ENCODE assay signal across 8 cellular contexts in the genomic region with DNA sequence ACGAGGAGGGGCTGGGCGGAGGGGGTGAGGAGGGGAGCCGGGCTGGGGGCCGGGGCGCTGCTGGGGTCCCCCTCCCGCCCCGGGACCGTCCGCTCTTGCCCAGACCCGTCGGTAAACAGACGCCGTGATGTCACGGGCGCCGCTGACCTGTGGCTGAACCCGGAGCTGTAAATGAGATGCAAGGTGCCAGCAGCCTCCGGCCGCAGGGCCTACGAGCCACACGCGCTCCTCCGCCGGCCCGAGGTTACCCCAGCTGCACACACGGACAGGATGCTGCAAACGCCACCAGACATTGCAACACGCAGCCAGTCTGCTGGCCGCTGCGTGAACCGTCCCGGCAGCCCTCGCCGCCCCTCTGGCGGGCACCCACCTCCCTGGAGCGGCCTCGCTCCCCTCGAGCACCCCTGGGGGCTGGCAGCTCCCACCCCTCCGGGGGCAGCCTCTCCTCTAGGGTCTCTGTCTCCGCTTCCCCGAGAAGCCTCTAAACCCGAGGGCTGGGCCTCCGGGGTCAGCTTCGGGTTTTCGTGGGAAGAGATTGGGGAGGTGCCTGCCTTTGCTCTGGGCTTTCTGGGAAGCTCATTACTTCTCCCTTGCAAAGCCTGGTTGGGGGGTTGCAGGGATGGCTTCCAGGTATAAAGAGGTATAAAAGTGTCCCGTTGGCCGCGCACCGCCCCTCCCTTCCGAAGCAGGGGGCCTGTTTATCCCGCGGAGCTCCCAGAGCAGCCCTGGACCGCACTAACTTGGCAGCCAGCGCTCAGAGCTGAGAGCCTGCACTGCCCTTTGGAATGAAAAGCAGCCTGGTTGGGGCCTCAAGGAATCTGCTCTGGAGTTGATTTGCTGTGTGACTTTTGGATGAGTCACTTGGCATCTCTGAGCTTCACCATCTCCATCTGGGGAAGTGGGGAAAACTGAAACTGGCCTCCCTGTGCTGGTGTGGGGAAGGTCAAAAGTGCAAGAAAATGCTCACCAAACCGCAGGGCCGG. TPM values are rescaled to one million over a fixed set of nuclear protein-coding genes. Genes with fewer than 3 reads are reported as not detected.
DNase-seq lines count a peak whose midpoint lies in the region; ATAC-seq and TF ChIP-seq lines count a peak whose summit lies in the region.

No MANE protein-coding gene starts in this region.

- H3K4me1 ChIP-seq in colonic mucosa (peaks cover 19% of the 10 kb centered on the region), spleen (peaks cover 27 to 97% (median 54%) of the 10 kb centered on the region in 6 donors)

- H3K27ac ChIP-seq in colonic mucosa (peak overlapping the region; percentile 83), spleen (peak overlapping the region in 7 of 8 donors; percentile 41 to 70 (median 62))

- peak in 1 of 2 donors; percentile 63 for DNase-seq in activated naive CD4-positive, alpha-beta T cell treated with anti-CD3 and anti-CD28 coated beads, Interleukin-2, amount 50 U/mL, for 72 hours (ENCODE audit: low spot score in 2 of 2)
- no peak for DNase-seq in activated naive CD4-positive, alpha-beta T cell (lab: John Stamatoyannopoulos, UW)
- DNase-seq in NOMO-1 (lab: John Stamatoyannopoulos, UW; ENCODE audit: unreplicated experiment in 2 of 2) (peak; percentile 49 to 64), colonic mucosa (peak; percentile 90), kidney tubule cell (ENCODE audit: low spot score) (peak; percentile 92), spleen (peak; percentile 90), NCI-H2227 treated with DMSO at 0.1 percent for 48 hours (lab: John Stamatoyannopoulos, UW) (no peak)

- H3K27me3 ChIP-seq in colonic mucosa, result no peaks in the 10 kb centered on the region
- H3K27me3 ChIP-seq in spleen (replicated peaks in 1 of 7), result peaks cover 0 to 20% (median 0%) of the 10 kb centered on the region in 7 donors

- no peaks in the 10 kb centered on the region for H3K36me3 ChIP-seq in colonic mucosa
- no peaks in the 10 kb centered on the region for H3K36me3 ChIP-seq in spleen

- H3K4me3 ChIP-seq in colonic mucosa, result peak overlapping the region; percentile 25
- peak overlapping the region in 6 of 8 donors; percentile 9 to 62 (median 28) for H3K4me3 ChIP-seq in spleen

- ATAC-seq in activated naive CD4-positive, alpha-beta T cell treated with anti-CD3 and anti-CD28 coated beads, Interleukin-2, amount 50 U/mL, for 72 hours, result peak; percentile 27 to 75
- no peak for ATAC-seq in HG03565 (IDR thresholded peaks at IDR 0.05; ENCODE audit: unreplicated experiment)

- TF ChIP-seq POLR2A in spleen (IDR thresholded peaks at IDR 0.05), result no peak

- H3K9ac ChIP-seq in colonic mucosa (ENCODE audit: low read depth in 2 of 2, low read length in 2 of 2), result peak overlapping the region in 1 of 2 donors; percentile 59

- intact Hi-C loops in colonic mucosa (cut with DNase I) (loop anchor here (2.0 to 5.0 kb wide), 2 partner anchors 21 to 194 kb away; no protein-coding TSS in a partner anchor), spleen (cut with DNase I; ENCODE audit: low total_unique reads) (loop anchor here (10.0 kb wide), 1 partner anchor 71 kb away; no protein-coding TSS in a partner anchor)

- peaks cover 5 to 6% of the 10 kb centered on the region in 2 donors for H3K36me3 Mint-ChIP-seq in activated naive CD4-positive, alpha-beta T cell treated with anti-CD3 and anti-CD28 coated beads, Interleukin-2, amount 50 U/mL, for 72 hours

- WGBS in spleen, 5 donors, result 18 to 31% (median 25%) methylated on average over 19 to 56 of the region's 56 CpGs

- no peak for TF ChIP-seq CTCF in colonic mucosa (IDR thresholded peaks at IDR 0.05)
- TF ChIP-seq CTCF in spleen (IDR thresholded peaks at IDR 0.05 in 8 of 11, conservative IDR thresholded peaks at IDR 0.05 in 3 of 11), result no peak

- no peaks in the 10 kb centered on the region for H3K9me3 Mint-ChIP-seq in activated naive CD4-positive, alpha-beta T cell treated with anti-CD3 and anti-CD28 coated beads, Interleukin-2, amount 50 U/mL, for 72 hours

- H3K27ac Mint-ChIP-seq in activated naive CD4-positive, alpha-beta T cell treated with anti-CD3 and anti-CD28 coated beads, Interleukin-2, amount 50 U/mL, for 72 hours, result no peak overlapping the region

- no peaks in the 10 kb centered on the region for H3K9me3 ChIP-seq in colonic mucosa
- no peaks in the 10 kb centered on the region for H3K9me3 ChIP-seq in spleen

RNA-seq across cellular contexts. Expression of gene DHRS3, which starts 21.9 kb away (rescaled TPM):
- total RNA-seq in activated naive CD4-positive, alpha-beta T cell treated with anti-CD3 and anti-CD28 coated beads, Interleukin-2, amount 50 U/mL, for 72 hours, result 10 to 100 TPM; 85.2 to 93.9 TPM
- 100 to 1,000 TPM in 1 of 2 donors, 10 to 100 TPM in 1; 69.6 to 120 TPM for total RNA-seq in colonic mucosa
- 10 to 100 TPM; 21.0 to 41.0 (median 35.1) TPM for total RNA-seq in spleen
- polyA plus RNA-seq in spleen, result 10 to 100 TPM in 2 of 3 donors, 1 to 10 TPM in 1; 8.9 to 19.5 (median 13.6) TPM

RNA-seq across cellular contexts. Expression of gene AADACL4, which starts 47.8 kb away (rescaled TPM):
- total RNA-seq in activated naive CD4-positive, alpha-beta T cell treated with anti-CD3 and anti-CD28 coated beads, Interleukin-2, amount 50 U/mL, for 72 hours, result not detected
- total RNA-seq in colonic mucosa (not detected), spleen (under 1 TPM in 2 of 7 donors, not detected in 5; 0.23 to 0.32 TPM)
- under 1 TPM in 2 of 3 donors, not detected in 1; 0.04 to 0.29 TPM for polyA plus RNA-seq in spleen

Comparison
In these comparisons a context has a peak if more than half of its experiments do, and no peak if none do; other contexts are left out.
1. DNase-seq: peak in NOMO-1 (2 of 2), colonic mucosa (single experiment), kidney tubule cell (single experiment) and spleen (single experiment); none in activated naive CD4-positive, alpha-beta T cell (0 of 4) and NCI-H2227 treated with DMSO at 0.1 percent for 48 hours (single experiment).